9 cellular contexts compared by ENCODE assay signal in the genomic region with DNA sequence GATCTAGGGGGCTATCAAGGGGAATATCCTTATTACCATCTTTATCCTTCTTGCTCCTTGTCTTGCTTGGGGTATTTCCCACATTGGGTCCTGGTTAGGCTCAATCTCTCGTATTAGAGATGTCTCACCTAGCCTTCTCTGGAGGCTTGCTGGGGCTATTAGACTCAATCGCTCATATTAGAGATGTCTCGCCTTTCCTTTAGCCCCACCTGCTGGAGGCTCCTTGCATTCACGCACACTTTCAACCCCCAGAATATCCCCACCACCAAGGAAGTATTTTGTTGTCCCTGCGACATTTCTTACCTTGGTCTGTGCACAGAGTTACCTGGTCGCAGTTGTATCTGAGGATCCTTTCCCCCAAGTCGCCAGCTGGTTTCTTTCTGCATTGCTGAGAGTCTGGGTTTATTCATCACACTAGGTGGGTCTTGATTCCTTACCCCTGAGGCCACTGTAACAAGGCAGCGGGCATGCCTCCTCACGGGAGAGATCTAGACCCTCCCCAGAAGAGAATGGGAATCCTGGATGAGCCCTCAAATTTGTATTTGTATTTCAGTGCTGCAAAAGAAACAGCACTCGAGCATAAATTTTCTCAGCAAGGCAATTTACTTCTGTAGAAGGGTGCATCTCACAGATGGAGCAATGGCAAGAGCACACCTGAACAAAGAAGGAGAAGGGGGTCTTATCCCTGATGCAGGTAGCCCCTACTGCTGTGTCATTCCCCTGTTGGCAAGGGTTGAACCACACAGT. TPM values are rescaled to one million over a fixed set of nuclear protein-coding genes. Genes with fewer than 3 reads are reported as not detected.
DNase-seq lines count a peak whose midpoint lies in the region; ATAC-seq and TF ChIP-seq lines count a peak whose summit lies in the region.
"Had no signal": no experiment of that assay in that cellular context is flagged by ENCODE, and none has a peak within 500 bp of the region (broad histone marks: within the 10 kb centered on the region; RNA-seq: fewer than 3 reads in every experiment).

No MANE protein-coding gene starts in this region.

- TF ChIP-seq CTCF in heart right ventricle (IDR thresholded peaks at IDR 0.05) (peak in 7 of 9 donors; percentile 34 to 50 (median 45)), right atrium auricular region (IDR thresholded peaks at IDR 0.05) (peak in 1 of 2 donors; percentile 58), PC-9 (conservative IDR thresholded peaks at IDR 0.05) (peak; percentile 51; the same call in 1 of the 2 replicates), dorsolateral prefrontal cortex (IDR thresholded peaks at IDR 0.05 in 54 of 56, conservative IDR thresholded peaks at IDR 0.05 in 2 of 56; ENCODE audit: low read depth in 1 of 56, partially characterized antibody in 56 of 56) (peak in 54 of 56 donors; percentile 21 to 61 (median 44)), progenitor cell of endocrine pancreas (IDR thresholded peaks at IDR 0.05; ENCODE audit: unreplicated experiment) (peak; percentile 68)

- ATAC-seq in heart right ventricle (no peak), HG03521 (IDR thresholded peaks at IDR 0.05; ENCODE audit: unreplicated experiment) (no peak), HG02938 (IDR thresholded peaks at IDR 0.05; ENCODE audit: unreplicated experiment) (no peak)

- POLR2A ChIA-PET in PC-9 (lab: Charles Lee; ENCODE audit: unreplicated experiment), result no interaction called here

- no peak overlapping the region for H3K27ac Mint-ChIP-seq in progenitor cell of endocrine pancreas
- H3K27ac Mint-ChIP-seq: activated naive CD8-positive, alpha-beta T cell treated with anti-CD3 and anti-CD28 coated beads, Interleukin-2, amount 10 ng/mL, durations not matched to agents 7 days and 5 days had no signal

- no peak overlapping the region for H2AFZ ChIP-seq in PC-9

- no peak overlapping the region for H3K4me2 ChIP-seq in PC-9

- H3K79me2 ChIP-seq in PC-9 (ENCODE audit: low read depth), result no peaks in the 10 kb centered on the region

- H3K27me3 Mint-ChIP-seq in progenitor cell of endocrine pancreas, result no peaks in the 10 kb centered on the region

- intact Hi-C loops in heart right ventricle (cut with DNase I), result loop anchor here in 7 of 10 donors (5.0 to 10.0 kb wide), 5 partner anchors 247 to 917 kb away; a partner anchor contains a TSS
- intact Hi-C loops in PC-9 (cut with micrococcal nuclease; ENCODE audit: unreplicated experiment), result loop anchor here (5.0 to 10.0 kb wide), 2 partner anchors 907 to 1469 kb away; no protein-coding TSS in a partner anchor
- intact Hi-C loops in dorsolateral prefrontal cortex (cut with DNase I), result no loop called here

- WGBS in heart right ventricle, 2 donors, result 78% methylated on average over 10 of the region's 10 CpGs

- H3K9me2 ChIP-seq in PC-9 (ENCODE audit: insufficient read depth), result no peaks in the 10 kb centered on the region

- H3K4me3 ChIP-seq in heart right ventricle (no peak overlapping the region), right atrium auricular region (no peak overlapping the region), PC-9 (no peak overlapping the region), dorsolateral prefrontal cortex (no peak overlapping the region)

- no peaks in the 10 kb centered on the region for H4K20me1 ChIP-seq in PC-9 (ENCODE audit: insufficient read depth)

- H3K36me3 ChIP-seq in heart right ventricle, result no peaks in the 10 kb centered on the region
- no peaks in the 10 kb centered on the region for H3K36me3 ChIP-seq in right atrium auricular region
- no peaks in the 10 kb centered on the region for H3K36me3 ChIP-seq in PC-9 (ENCODE audit: low read depth)

- H3K4me1 ChIP-seq in heart right ventricle (peaks cover 0 to 4% (median 0%) of the 10 kb centered on the region in 9 donors), right atrium auricular region (no peaks in the 10 kb centered on the region), PC-9 (replicated peaks; ENCODE audit: insufficient read depth) (no peaks in the 10 kb centered on the region)

- H3K27me3 ChIP-seq in heart right ventricle (no peaks in the 10 kb centered on the region), right atrium auricular region (no peaks in the 10 kb centered on the region), PC-9 (ENCODE audit: insufficient read depth, low read depth) (no peaks in the 10 kb centered on the region; the same call in 1 of the 2 replicates), dorsolateral prefrontal cortex (no peaks in the 10 kb centered on the region)

- H3F3A ChIP-seq in PC-9 (ENCODE audit: insufficient read depth, low read depth), result no peaks in the 10 kb centered on the region

- H3K36me3 Mint-ChIP-seq in progenitor cell of endocrine pancreas (ENCODE audit: insufficient read depth), result no peaks in the 10 kb centered on the region
- H3K36me3 Mint-ChIP-seq: activated naive CD8-positive, alpha-beta T cell treated with anti-CD3 and anti-CD28 coated beads, Interleukin-2, amount 10 ng/mL, durations not matched to agents 7 days and 5 days had no signal

- H3K4me1 Mint-ChIP-seq in progenitor cell of endocrine pancreas (ENCODE audit: low read depth), result no peaks in the 10 kb centered on the region

- DNase-seq in heart right ventricle (no peak), right atrium auricular region (ENCODE audit: low spot score) (no peak), PC-9 (no peak), dorsolateral prefrontal cortex (peak in 1 of 10 donors; percentile 34), progenitor cell of endocrine pancreas (ENCODE audit: low spot score, unreplicated experiment) (peak; percentile 41), COLO829 (ENCODE audit: low spot score) (no peak)
- DNase-seq: activated naive CD8-positive, alpha-beta T cell treated with anti-CD3 and anti-CD28 coated beads, Interleukin-2, amount 10 ng/mL, durations not matched to agents 7 days and 5 days had no signal

- no peak overlapping the region for H3K27ac ChIP-seq in heart right ventricle
- H3K27ac ChIP-seq in right atrium auricular region, result no peak overlapping the region
- H3K27ac ChIP-seq in PC-9, result no peak overlapping the region
- H3K27ac ChIP-seq in dorsolateral prefrontal cortex, result no peak overlapping the region

- H3K9me3 ChIP-seq in heart right ventricle, result peaks cover 0 to 8% (median 0%) of the 10 kb centered on the region in 11 donors
- H3K9me3 ChIP-seq in right atrium auricular region, result no peaks in the 10 kb centered on the region
- peaks cover 5% of the 10 kb centered on the region; the same call in 1 of the 2 replicates for H3K9me3 ChIP-seq in PC-9 (ENCODE audit: insufficient read depth, low read depth)

- BruUV-seq in PC-9 (replicated peaks; lab: Mats Ljungman, UMichigan), result no TSS peak

- CTCF ChIA-PET in PC-9 (lab: Charles Lee), result no interaction called here

- H3K4me3 Mint-ChIP-seq in progenitor cell of endocrine pancreas (ENCODE audit: low read depth), result no peak overlapping the region
- H3K4me3 Mint-ChIP-seq: activated naive CD8-positive, alpha-beta T cell treated with anti-CD3 and anti-CD28 coated beads, Interleukin-2, amount 10 ng/mL, durations not matched to agents 7 days and 5 days had no signal

- H3K9me3 Mint-ChIP-seq in progenitor cell of endocrine pancreas (ENCODE audit: low read depth), result peaks cover 6% of the 10 kb centered on the region
- H3K9me3 Mint-ChIP-seq: activated naive CD8-positive, alpha-beta T cell treated with anti-CD3 and anti-CD28 coated beads, Interleukin-2, amount 10 ng/mL, durations not matched to agents 7 days and 5 days had no signal

RNA-seq across cellular contexts. Expression of a gene that starts 15.9 kb away (rescaled TPM):
- total RNA-seq in heart right ventricle, result 1 to 10 TPM; 2.0 to 6.4 (median 3.8) TPM
- polyA plus RNA-seq in heart right ventricle, result 1 to 10 TPM; 2.5 to 3.1 TPM
- 1 to 10 TPM; 3.5 to 3.7 TPM for total RNA-seq in right atrium auricular region
- total RNA-seq in PC-9 (2021), result 12.2 and 16.7 TPM in 2 replicates
- 10 to 100 TPM in 39 of 120 experiments, 1 to 10 TPM in 81; 4.1 to 13.5 (median 9.1) TPM for total RNA-seq in dorsolateral prefrontal cortex
- total RNA-seq in progenitor cell of endocrine pancreas, result 7.7 and 7.9 TPM in 2 replicates

RNA-seq across cellular contexts. Expression of a gene that starts 31.4 kb away (rescaled TPM):
- total RNA-seq in heart right ventricle, result 10 to 100 TPM in 1 of 10 donors, 1 to 10 TPM in 9; 4.9 to 12.4 (median 7.7) TPM
- 1 to 10 TPM; 7.2 to 8.0 TPM for polyA plus RNA-seq in heart right ventricle
- total RNA-seq in right atrium auricular region, result 1 to 10 TPM; 3.1 to 8.7 TPM
- 5.7 and 6.5 TPM in 2 replicates for total RNA-seq in PC-9 (2021)
- 10 to 100 TPM in 20 of 120 experiments, 1 to 10 TPM in 100; 3.9 to 13.9 (median 7.6) TPM for total RNA-seq in dorsolateral prefrontal cortex
- 12.4 and 12.7 TPM in 2 replicates for total RNA-seq in progenitor cell of endocrine pancreas

RNA-seq across cellular contexts. Expression of a gene that starts 32.7 kb away (rescaled TPM):
- total RNA-seq in heart right ventricle, result not detected
- under 1 TPM in 1 of 2 donors, not detected in 1; 0.01 TPM for polyA plus RNA-seq in heart right ventricle
- not detected for total RNA-seq in right atrium auricular region
- 0.26 TPM in 1 of 2 replicates, not detected in the other for total RNA-seq in PC-9 (2021)
- total RNA-seq in dorsolateral prefrontal cortex, result 10 to 100 TPM; 15.1 to 53.1 (median 36.7) TPM
- total RNA-seq in progenitor cell of endocrine pancreas, result 3.0 and 3.8 TPM in 2 replicates
- total RNA-seq: activated naive CD8-positive, alpha-beta T cell treated with anti-CD3 and anti-CD28 coated beads, Interleukin-2, amount 10 ng/mL, durations not matched to agents 7 days and 5 days had no signal

RNA-seq across cellular contexts. Expression of a gene that starts 38.4 kb away (rescaled TPM):
- total RNA-seq in heart right ventricle (not detected), right atrium auricular region (not detected), PC-9 (2021) (not detected in 2 replicates), dorsolateral prefrontal cortex (not detected), progenitor cell of endocrine pancreas (not detected in 2 replicates)
- not detected for polyA plus RNA-seq in heart right ventricle
- total RNA-seq: activated naive CD8-positive, alpha-beta T cell treated with anti-CD3 and anti-CD28 coated beads, Interleukin-2, amount 10 ng/mL, durations not matched to agents 7 days and 5 days had no signal

Comparison
In these comparisons a context has a peak if more than half of its experiments do, and no peak if none do; other contexts are left out.
1. intact Hi-C loops: an anchor here in heart right ventricle (5.0 to 10.0 kb wide) and PC-9 (5.0 to 10.0 kb wide); none called in dorsolateral prefrontal cortex.